In the genomic region with DNA sequence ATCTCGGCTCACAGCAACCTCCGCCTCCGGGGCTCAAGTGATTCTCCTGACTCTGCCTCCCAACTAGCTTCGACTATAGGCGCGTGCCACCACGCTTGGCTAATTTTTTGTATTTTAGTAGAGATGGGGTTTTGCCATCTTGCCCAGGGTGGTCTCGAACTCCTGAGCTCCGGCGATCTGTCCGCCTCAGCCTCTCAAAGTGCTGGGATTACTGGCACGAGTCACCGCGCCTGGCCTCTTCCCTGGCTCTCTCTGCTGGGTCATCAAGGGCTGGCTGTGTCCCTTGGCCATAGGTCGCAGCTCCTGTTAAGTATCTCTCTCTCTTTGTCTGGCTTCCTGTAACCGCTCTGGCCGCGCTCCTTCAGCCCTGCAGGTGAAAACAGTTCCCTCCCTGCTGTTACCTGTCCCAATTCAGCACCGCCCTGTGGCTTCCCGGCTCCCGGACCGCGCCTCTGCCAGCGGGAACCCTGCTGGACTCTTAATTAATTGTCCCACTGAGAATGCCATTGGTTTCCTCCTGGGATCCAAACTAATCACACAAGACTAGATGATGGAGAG, we compare ENCODE assay signal across 8 cellular contexts. TPM values are rescaled to one million over a fixed set of nuclear protein-coding genes. Genes with fewer than 3 reads are reported as not detected.
DNase-seq lines count a peak whose midpoint lies in the region; ATAC-seq, FAIRE-seq and TF ChIP-seq lines count a peak whose summit lies in the region.

No MANE protein-coding gene starts in this region.

- peak overlapping the region; percentile 36 for H3K27ac Mint-ChIP-seq in astrocyte (ENCODE audit: unreplicated experiment)

- peaks cover 5% of the 10 kb centered on the region for H3K4me1 Mint-ChIP-seq in astrocyte (ENCODE audit: low read depth, unreplicated experiment)

- H3K27me3 ChIP-seq in A673 (replicated peaks; ENCODE audit: insufficient read depth, low read depth, low read length, poor library complexity), result no peaks in the 10 kb centered on the region
- peaks cover 5% of the 10 kb centered on the region for H3K27me3 ChIP-seq in astrocyte (ENCODE audit: insufficient read depth, low read length)
- H3K27me3 ChIP-seq in subcutaneous abdominal adipose tissue (ENCODE audit: control insufficient read depth in 5 of 5, insufficient read depth in 4 of 5, low read length in 5 of 5), result peaks cover 0 to 20% (median 11%) of the 10 kb centered on the region in 5 donors

- intact Hi-C loops in A673 (cut with micrococcal nuclease; ENCODE audit: unreplicated experiment), result no loop called here
- intact Hi-C loops in kidney (cut with DNase I), result no loop called here

- H3K79me2 ChIP-seq in astrocyte (ENCODE audit: insufficient read depth, low read length), result peaks cover 30% of the 10 kb centered on the region

- no peak for FAIRE-seq in astrocyte (lab: Jason Lieb, UNC)
- FAIRE-seq in kidney (lab: Jason Lieb, UNC), result no peak

- POLR2A ChIA-PET in A673 (lab: Charles Lee; ENCODE audit: low non-redundant PET), result no interaction called here

- TF ChIP-seq CTCF in A673 (conservative IDR thresholded peaks at IDR 0.05; ENCODE audit: low read depth, low read length) (no peak), astrocyte (IDR thresholded peaks at IDR 0.05; ENCODE audit: insufficient read depth, low read depth, low read length) (no peak), kidney (IDR thresholded peaks at IDR 0.05; ENCODE audit: borderline replicate concordance, extremely low read depth, insufficient read depth) (no peak)

- DNase-seq in A673 (ENCODE audit: low spot score), result no peak
- DNase-seq in HPDE6-E6E7 (ENCODE audit: extremely low spot score), result peak; percentile 43
- DNase-seq in astrocyte (ENCODE audit: low read depth), result no peak
- peak; percentile 82 for DNase-seq in kidney
- DNase-seq in NK-92 (lab: John Stamatoyannopoulos, UW; ENCODE audit: unreplicated experiment), result no peak
- DNase-seq in NCI-H524 (lab: John Stamatoyannopoulos, UW), result no peak

- H3K36me3 ChIP-seq in A673 (ENCODE audit: insufficient read depth, low read length, poor library complexity, severe bottlenecking) (no peaks in the 10 kb centered on the region), astrocyte (ENCODE audit: insufficient read depth, low read length) (no peaks in the 10 kb centered on the region), kidney (ENCODE audit: control insufficient read depth in 1 of 2, insufficient read depth in 2 of 2, low read length in 2 of 2) (no peaks in the 10 kb centered on the region), subcutaneous abdominal adipose tissue (ENCODE audit: control insufficient read depth in 5 of 5, insufficient read depth in 5 of 5, low read length in 5 of 5) (no peaks in the 10 kb centered on the region)

- peak overlapping the region; percentile 89 for H3K9ac ChIP-seq in astrocyte (ENCODE audit: low read length)
- peak overlapping the region; percentile 4 to 70 for H3K9ac ChIP-seq in kidney (ENCODE audit: low read length in 2 of 2)
- H3K9ac ChIP-seq in subcutaneous abdominal adipose tissue (ENCODE audit: low read length in 5 of 5), result peak overlapping the region in 4 of 5 donors; percentile 76 to 89 (median 85)

- BruUV-seq in A673 (replicated peaks; lab: Mats Ljungman, UMichigan), result no TSS peak

- peak overlapping the region; percentile 90 for H3K4me3 Mint-ChIP-seq in astrocyte (ENCODE audit: unreplicated experiment)

- H3K4me3 ChIP-seq in A673 (ENCODE audit: low read depth, low read length, poor library complexity, severe bottlenecking) (peak overlapping the region; percentile 67), astrocyte (ENCODE audit: insufficient read depth, low read depth, low read length) (peak overlapping the region; percentile 78), kidney (ENCODE audit: low read length in 2 of 2) (peak overlapping the region; percentile 73 to 75), subcutaneous abdominal adipose tissue (ENCODE audit: low read depth in 1 of 5, low read length in 5 of 5) (peak overlapping the region; percentile 59 to 90 (median 81))

- peaks cover 2% of the 10 kb centered on the region for H3K36me3 Mint-ChIP-seq in astrocyte (ENCODE audit: low read depth, unreplicated experiment)

- peak overlapping the region; percentile 96 for H3K4me2 ChIP-seq in astrocyte (ENCODE audit: low read length)

- no peaks in the 10 kb centered on the region for H3K9me3 Mint-ChIP-seq in astrocyte (ENCODE audit: unreplicated experiment)

- CTCF ChIA-PET in A673 (lab: Charles Lee), result no interaction called here

- H3K27ac ChIP-seq in A673 (ENCODE audit: low read depth, low read length, poor library complexity, severe bottlenecking) (peak overlapping the region; percentile 69), astrocyte (ENCODE audit: low read depth, low read length) (no peak overlapping the region), kidney (ENCODE audit: low read depth in 2 of 2, low read length in 2 of 2) (peak overlapping the region; percentile 89 to 91), subcutaneous abdominal adipose tissue (ENCODE audit: low read depth, low read length) (peak overlapping the region; percentile 71)

- peaks cover 15% of the 10 kb centered on the region for H3K27me3 Mint-ChIP-seq in astrocyte (ENCODE audit: low read depth, unreplicated experiment)

- H3K4me1 ChIP-seq in A673 (ENCODE audit: insufficient read depth, low read length, poor library complexity, severe bottlenecking), result peaks cover 16% of the 10 kb centered on the region
- H3K4me1 ChIP-seq in astrocyte (ENCODE audit: insufficient read depth, low read length), result peaks cover 16% of the 10 kb centered on the region
- peaks cover 5 to 8% of the 10 kb centered on the region in 2 donors for H3K4me1 ChIP-seq in kidney (ENCODE audit: control insufficient read depth in 1 of 2, insufficient read depth in 1 of 2, low read depth in 1 of 2, low read length in 2 of 2)
- H3K4me1 ChIP-seq in subcutaneous abdominal adipose tissue (ENCODE audit: control insufficient read depth in 5 of 5, insufficient read depth in 5 of 5, low read length in 5 of 5), result peaks cover 1 to 49% (median 37%) of the 10 kb centered on the region in 5 donors

- H3K9me3 ChIP-seq in A673 (ENCODE audit: low read depth, low read length, poor library complexity, severe bottlenecking), result no peaks in the 10 kb centered on the region
- H3K9me3 ChIP-seq in astrocyte (ENCODE audit: insufficient read depth, low read depth, low read length), result no peaks in the 10 kb centered on the region
- no peaks in the 10 kb centered on the region for H3K9me3 ChIP-seq in kidney (ENCODE audit: control insufficient read depth in 1 of 2, low read length in 2 of 2)
- H3K9me3 ChIP-seq in subcutaneous abdominal adipose tissue (ENCODE audit: control insufficient read depth in 5 of 5, low read length in 5 of 5), result peaks cover 0 to under 1% (median 0%) of the 10 kb centered on the region in 5 donors

- peak overlapping the region; percentile 99 for H2AFZ ChIP-seq in astrocyte (ENCODE audit: low read depth, low read length)

- H4K20me1 ChIP-seq in astrocyte (ENCODE audit: insufficient read depth, low read length), result peaks cover 21% of the 10 kb centered on the region

- no peak for ATAC-seq in HG03039 (IDR thresholded peaks at IDR 0.05; ENCODE audit: unreplicated experiment)

RNA-seq across cellular contexts. Expression of gene RGS12, which starts 1.3 kb away (rescaled TPM):
- total RNA-seq in A673 (2021) (53.9 and 56.7 TPM in 2 replicates), astrocyte (18.0 and 21.9 TPM in 2 replicates), kidney (35.5 TPM)
- polyA plus RNA-seq in kidney (ENCODE audit: insufficient read depth, low read depth, low replicate concordance), result 18.0 TPM

RNA-seq across cellular contexts. Expression of gene MSANTD1, which starts 42.5 kb away (rescaled TPM):
- total RNA-seq in A673 (2021), result 2.3 and 2.6 TPM in 2 replicates
- 1.4 and 1.6 TPM in 2 replicates for total RNA-seq in astrocyte
- total RNA-seq in kidney, result 0.91 TPM
- polyA plus RNA-seq in kidney (ENCODE audit: insufficient read depth, low read depth, low replicate concordance), result not detected

Comparison
In these comparisons a context has a peak if more than half of its experiments do, and no peak if none do; other contexts are left out.
1. DNase-seq: peak in HPDE6-E6E7 (single experiment) and kidney (single experiment); none in A673 (single experiment), astrocyte (single experiment), NK-92 (single experiment) and NCI-H524 (0 of 2).
2. H3K9ac ChIP-seq: peak in every context shown above with its lines; median percentile 89 in astrocyte; 85 in subcutaneous abdominal adipose tissue; 37 in kidney.
3. Peak in every context shown above with its lines, with median percentiles within 50 percentile points of each other: H3K4me3 ChIP-seq.